ENCODE assay signal across 8 cellular contexts in genomic region chr11:117230286-117230961, GRCh38. TPM values are rescaled to one million over a fixed set of nuclear protein-coding genes. Genes with fewer than 3 reads are reported as not detected.
A peak's percentile ranks its signal among the peaks of the same experiment; 100 is the strongest.
DNase-seq lines count a peak whose midpoint lies in the region; ATAC-seq and TF ChIP-seq lines count a peak whose summit lies in the region.

No MANE protein-coding gene starts in this region.

- no peak for TF ChIP-seq CTCF in DND-41 (IDR thresholded peaks at IDR 0.05; ENCODE audit: borderline replicate concordance, extremely low read depth, low read length, poor library complexity, severe bottlenecking)

- H3K4me1 Mint-ChIP-seq in activated naive CD8-positive, alpha-beta T cell (ENCODE audit: low read depth): peaks cover 42% of the 10 kb centered on the region
- peaks cover 47 to 65% (median 53%) of the 10 kb centered on the region in 7 donors for H3K4me1 Mint-ChIP-seq in naive thymus-derived CD4-positive, alpha-beta T cell

- no peaks in the 10 kb centered on the region for H3K27me3 ChIP-seq in DND-41 (ENCODE audit: insufficient read depth, low read length, poor library complexity)
- H3K27me3 ChIP-seq in naive thymus-derived CD4-positive, alpha-beta T cell (ENCODE audit: control insufficient read depth in 2 of 2, insufficient read depth in 2 of 2, low read length in 2 of 2): no peaks in the 10 kb centered on the region

- H2AFZ ChIP-seq in DND-41 (ENCODE audit: low read depth, low read length): no peak overlapping the region

- peak overlapping the region; percentile 71 for H3K9ac ChIP-seq in DND-41 (ENCODE audit: low read depth, low read length)

- ATAC-seq in DND-41 (ENCODE audit: insufficient read depth, low read depth) (peak; percentile 52), GM21526 (IDR thresholded peaks at IDR 0.05; ENCODE audit: low FRiP score, unreplicated experiment) (no peak)
- peak; percentile 42 for ATAC-seq in naive thymus-derived CD4-positive, alpha-beta T cell

- peaks cover 44% of the 10 kb centered on the region for H3K4me1 ChIP-seq in DND-41 (ENCODE audit: insufficient read depth, low read length)
- H3K4me1 ChIP-seq in naive thymus-derived CD4-positive, alpha-beta T cell (ENCODE audit: control insufficient read depth in 2 of 2, insufficient read depth in 2 of 2, low read length in 2 of 2): peaks cover 39 to 40% of the 10 kb centered on the region in 2 donors

- no peaks in the 10 kb centered on the region for H3K9me3 ChIP-seq in DND-41 (ENCODE audit: insufficient read depth, low read length, severe bottlenecking)
- H3K9me3 ChIP-seq in naive thymus-derived CD4-positive, alpha-beta T cell (ENCODE audit: control insufficient read depth in 2 of 3, low read length in 3 of 3): no peaks in the 10 kb centered on the region

- H3K9me3 Mint-ChIP-seq in activated naive CD8-positive, alpha-beta T cell (ENCODE audit: low read depth): no peaks in the 10 kb centered on the region
- H3K9me3 Mint-ChIP-seq in naive thymus-derived CD4-positive, alpha-beta T cell: no peaks in the 10 kb centered on the region

- peaks cover 19% of the 10 kb centered on the region for H4K20me1 ChIP-seq in DND-41 (ENCODE audit: insufficient read depth, low read length)

- intact Hi-C loops in naive thymus-derived CD4-positive, alpha-beta T cell (cut with micrococcal nuclease): loop anchor here in 1 of 2 donors (1.0 to 5.0 kb wide), 7 partner anchors 18 to 1872 kb away; partner anchors contain the start of genes DPAGT1, KMT2A, SIDT2 and SIK3
- intact Hi-C loops in cardiac septum (cut with DNase I): loop anchor here (5.0 kb wide), 2 partner anchors 87 to 88 kb away; partner anchors contain the start of genes BACE1 and PAFAH1B2

- DNase-seq in DND-41 (peak; percentile 56), NAMALWA (ENCODE audit: low spot score) (peak; percentile 71), midbrain (lab: John Stamatoyannopoulos, UW) (no peak), cardiac septum (ENCODE audit: low spot score) (no peak), AG20443 (ENCODE audit: low spot score) (no peak)
- peak in 8 of 9 donors; percentile 51 to 73 (median 64) for DNase-seq in naive thymus-derived CD4-positive, alpha-beta T cell

- H3K27me3 Mint-ChIP-seq in activated naive CD8-positive, alpha-beta T cell: no peaks in the 10 kb centered on the region
- no peaks in the 10 kb centered on the region for H3K27me3 Mint-ChIP-seq in naive thymus-derived CD4-positive, alpha-beta T cell

- H3K4me3 Mint-ChIP-seq in activated naive CD8-positive, alpha-beta T cell: peak overlapping the region; percentile 97
- H3K4me3 Mint-ChIP-seq in naive thymus-derived CD4-positive, alpha-beta T cell: peak overlapping the region; percentile 87 to 100 (median 96)

- peak overlapping the region; percentile 83 for H3K4me2 ChIP-seq in DND-41 (ENCODE audit: insufficient read depth, low read length)

- H3K36me3 Mint-ChIP-seq in activated naive CD8-positive, alpha-beta T cell: peaks cover 5% of the 10 kb centered on the region
- H3K36me3 Mint-ChIP-seq in naive thymus-derived CD4-positive, alpha-beta T cell: peaks cover 8 to 35% (median 26%) of the 10 kb centered on the region in 5 donors

- H3K36me3 ChIP-seq in DND-41 (ENCODE audit: insufficient read depth, low read length): peaks cover 45% of the 10 kb centered on the region
- peaks cover 29 to 54% (median 30%) of the 10 kb centered on the region in 3 experiments for H3K36me3 ChIP-seq in naive thymus-derived CD4-positive, alpha-beta T cell (ENCODE audit: control insufficient read depth in 2 of 3, insufficient read depth in 3 of 3, low read length in 3 of 3)

- peaks cover 53% of the 10 kb centered on the region for H3K79me2 ChIP-seq in DND-41 (ENCODE audit: insufficient read depth, low read length)

- POLR2A ChIA-PET in naive thymus-derived CD4-positive, alpha-beta T cell (lab: Charles Lee): interaction anchor here (1.0 to 4.3 kb wide), 10 partner anchors 11 to 457 kb away, joined by 3 to 37 read pairs (median 7); partner anchors contain the start of genes BUD13, PAFAH1B2, SIDT2 and ZPR1

- peak overlapping the region; percentile 84 for H3K27ac ChIP-seq in DND-41 (ENCODE audit: low read length)
- H3K27ac ChIP-seq in naive thymus-derived CD4-positive, alpha-beta T cell (ENCODE audit: low read depth, low read length): peak overlapping the region; percentile 97

- peak overlapping the region; percentile 81 to 91; a peak in 3 of 4 replicates for H3K4me3 ChIP-seq in DND-41 (ENCODE audit: low read depth in 1 of 2, low read length in 2 of 2)
- peak overlapping the region; percentile 96 for H3K4me3 ChIP-seq in naive thymus-derived CD4-positive, alpha-beta T cell (ENCODE audit: low read length)

- CTCF ChIA-PET in naive thymus-derived CD4-positive, alpha-beta T cell (lab: Charles Lee): interaction anchor here (0.6 to 1.6 kb wide), 4 partner anchors 19 to 394 kb away, joined by 3 to 6 read pairs (median 4); no protein-coding TSS in a partner anchor

- H3K27ac Mint-ChIP-seq in activated naive CD8-positive, alpha-beta T cell: peak overlapping the region; percentile 99
- H3K27ac Mint-ChIP-seq in naive thymus-derived CD4-positive, alpha-beta T cell: peak overlapping the region; percentile 92 to 99 (median 97)

RNA-seq across cellular contexts. Expression of gene PCSK7, which starts 1.4 kb away (rescaled TPM):
- total RNA-seq in naive thymus-derived CD4-positive, alpha-beta T cell: 100 to 1,000 TPM; 196 to 319 (median 312) TPM
- polyA plus RNA-seq in naive thymus-derived CD4-positive, alpha-beta T cell: 10 to 100 TPM; 45.4 to 71.4 TPM
- 45.5 TPM for total RNA-seq in cardiac septum

RNA-seq across cellular contexts. Expression of gene RNF214, which starts 2.0 kb away (rescaled TPM):
- 10 to 100 TPM; 16.6 to 36.0 (median 24.0) TPM for total RNA-seq in naive thymus-derived CD4-positive, alpha-beta T cell
- polyA plus RNA-seq in naive thymus-derived CD4-positive, alpha-beta T cell: 10 to 100 TPM in 1 of 2 donors, 1 to 10 TPM in 1; 9.7 to 10.2 TPM
- total RNA-seq in cardiac septum: 27.6 TPM

RNA-seq across cellular contexts. Expression of gene TAGLN, which starts 31.3 kb away (rescaled TPM):
- total RNA-seq in naive thymus-derived CD4-positive, alpha-beta T cell: 10 to 100 TPM in 4 of 5 experiments, 1 to 10 TPM in 1; 6.4 to 28.0 (median 18.2) TPM
- polyA plus RNA-seq in naive thymus-derived CD4-positive, alpha-beta T cell: 1 to 10 TPM in 1 of 2 donors, under 1 TPM in 1; 0.32 to 1.0 TPM
- total RNA-seq in cardiac septum: 317 TPM

RNA-seq across cellular contexts. Expression of gene SIDT2, which starts 51.9 kb away (rescaled TPM):
- total RNA-seq in naive thymus-derived CD4-positive, alpha-beta T cell: 100 to 1,000 TPM in 2 of 5 experiments, 10 to 100 TPM in 3; 31.7 to 187 (median 60.5) TPM
- 1 to 10 TPM; 2.3 to 3.1 TPM for polyA plus RNA-seq in naive thymus-derived CD4-positive, alpha-beta T cell
- total RNA-seq in cardiac septum: 25.3 TPM

Comparison
In these comparisons a context has a peak if more than half of its experiments do, and no peak if none do; other contexts are left out.
1. DNase-seq: peak in DND-41 (single experiment), NAMALWA (single experiment) and naive thymus-derived CD4-positive, alpha-beta T cell (8 of 9); none in midbrain (single experiment), cardiac septum (single experiment) and AG20443 (single experiment).
2. RNA of gene TAGLN, which starts 31.3 kb away (total RNA-seq): 317 TPM in cardiac septum (single experiment); 6.4 to 28.0 TPM in naive thymus-derived CD4-positive, alpha-beta T cell; every median in the first group is over 10 times any median in the second.